8 cellular contexts compared by ENCODE assay signal in genomic region chr7:25069900-25070443, GRCh38. TPM values are rescaled to one million over a fixed set of nuclear protein-coding genes. Genes with fewer than 3 reads are reported as not detected.
DNase-seq lines count a peak whose midpoint lies in the region; ATAC-seq, FAIRE-seq and TF ChIP-seq lines count a peak whose summit lies in the region.

No MANE protein-coding gene starts in this region.

- H3K4me3 Mint-ChIP-seq in T-helper 17 cell: no peak overlapping the region

- H3K4me3 ChIP-seq in bronchial epithelial cell (ENCODE audit: low read depth, low read length) (no peak overlapping the region), kidney epithelial cell (ENCODE audit: low read depth, low read length) (no peak overlapping the region)

- no peaks in the 10 kb centered on the region for H3K36me3 ChIP-seq in bronchial epithelial cell (ENCODE audit: control insufficient read depth, insufficient read depth, low read length)
- no peaks in the 10 kb centered on the region for H3K36me3 ChIP-seq in kidney epithelial cell (ENCODE audit: control insufficient read depth, insufficient read depth, low read length)

- in situ Hi-C loops in GM13977 (cut with MboI; ENCODE audit: low pct_unique_long_range_greater_than_20kb, low sequenced_read_pairs, unreplicated experiment): loop anchor here (10.0 kb wide), 2 partner anchors 85 to 265 kb away; partner anchors contain the start of gene OSBPL3

- TF ChIP-seq CTCF in GM13977 (IDR thresholded peaks at IDR 0.05; ENCODE audit: extremely low read depth, insufficient read depth, missing control alignments): peak; percentile 85
- peak; percentile 80 for TF ChIP-seq CTCF in bronchial epithelial cell (IDR thresholded peaks at IDR 0.05; ENCODE audit: insufficient read depth, low read length, severe bottlenecking)
- TF ChIP-seq CTCF in kidney epithelial cell (IDR thresholded peaks at IDR 0.05; ENCODE audit: insufficient read depth, low read length, poor library complexity, severe bottlenecking): peak; percentile 70

- H3K36me3 Mint-ChIP-seq in T-helper 17 cell (ENCODE audit: low read depth): no peaks in the 10 kb centered on the region

- no peak for FAIRE-seq in bronchial epithelial cell (lab: Jason Lieb, UNC)

- H3K27me3 ChIP-seq in bronchial epithelial cell (ENCODE audit: control insufficient read depth, insufficient read depth, low read length) (no peaks in the 10 kb centered on the region), kidney epithelial cell (ENCODE audit: control insufficient read depth, insufficient read depth, low read length) (no peaks in the 10 kb centered on the region)

- no peaks in the 10 kb centered on the region for H3K9me3 ChIP-seq in T-helper 17 cell (ENCODE audit: control insufficient read depth, low read length, poor library complexity, severe bottlenecking)

- peaks cover 12% of the 10 kb centered on the region for H3K4me1 Mint-ChIP-seq in T-helper 17 cell

- H3K27me3 Mint-ChIP-seq in T-helper 17 cell: peaks cover 2% of the 10 kb centered on the region

- DNase-seq in AG08395 (ENCODE audit: low spot score): peak; percentile 88
- DNase-seq in GM13977 (ENCODE audit: low spot score): peak; percentile 76
- peak; percentile 8 for DNase-seq in NCI-H187 treated with DMSO at 0.1 percent for 48 hours (lab: John Stamatoyannopoulos, UW)
- peak in 1 of 3 donors; percentile 27 for DNase-seq in T-helper 17 cell
- DNase-seq in bronchial epithelial cell (ENCODE audit: low read depth): peak; percentile 69
- DNase-seq in kidney epithelial cell (ENCODE audit: low read depth): peak; percentile 42
- peak; percentile 24 to 47 for DNase-seq in stimulated activated CD4-positive, alpha-beta T cell treated with anti-CD3 and anti-CD28 coated beads, Interleukin-2, amount 100 ng/mL, for 24 hours

- no peak overlapping the region for H3K27ac Mint-ChIP-seq in T-helper 17 cell

- ATAC-seq in T-helper 17 cell: peak; percentile 66
- ATAC-seq in HG02759 (IDR thresholded peaks at IDR 0.05; ENCODE audit: unreplicated experiment): no peak

RNA-seq across cellular contexts. Expression of gene CYCS, which starts 55.1 kb away (rescaled TPM):
- total RNA-seq in T-helper 17 cell: 100 to 1,000 TPM; 141 to 143 TPM
- total RNA-seq in bronchial epithelial cell: 45.3 and 80.0 TPM in 2 replicates
- 70.7 and 71.3 TPM in 2 replicates for total RNA-seq in kidney epithelial cell
